8 cellular contexts compared by ENCODE assay signal in genomic region chr1:160522622-160523345, GRCh38. TPM values are rescaled to one million over a fixed set of nuclear protein-coding genes. Genes with fewer than 3 reads are reported as not detected.
DNase-seq lines count a peak whose midpoint lies in the region; ATAC-seq and TF ChIP-seq lines count a peak whose summit lies in the region.

Gene SLAMF6 (minus strand): TSS chr1:160523255. CDS start chr1:160523192, 63 bp downstream.

- H3K23ac ChIP-seq in H9 (ENCODE audit: insufficient read length, low read depth, low read length) = no peak within 1 kb of the TSS

- H3K18ac ChIP-seq in H9 (ENCODE audit: insufficient read length, low read depth, low read length) = no peak within 1 kb of the TSS

- no peak within 1 kb of the TSS for H3K27ac Mint-ChIP-seq in H9

- H3K23me2 ChIP-seq in H9 (ENCODE audit: insufficient read length, low read depth, low read length, poor library complexity, severe bottlenecking) = no peaks in the 10 kb centered on the region

- H3K27me3 ChIP-seq in Loucy (ENCODE audit: insufficient read depth, low read length, poor library complexity, severe bottlenecking) = no peaks in the 10 kb centered on the region
- no peaks in the 10 kb centered on the region; the same call in 1 of the 2 replicates for H3K27me3 ChIP-seq in PC-3 (ENCODE audit: low read length)
- no peaks in the 10 kb centered on the region for H3K27me3 ChIP-seq in H9 (ENCODE audit: insufficient read depth, low read length)

- H4K8ac ChIP-seq in H9 (replicated peaks; ENCODE audit: insufficient read length, low read depth, low read length) = no peak within 1 kb of the TSS

- DNase-seq in activated T-helper 1 cell treated with anti-CD3 and anti-CD28 coated beads, Interleukin-2, amount 50 U/mL, for 16 hours (ENCODE audit: low read depth in 1 of 2, low spot score in 1 of 2) = peak; percentile 13 to 16
- peak; percentile 26 to 32 for DNase-seq in stimulated activated CD4-positive, alpha-beta T cell treated with anti-CD3 and anti-CD28 coated beads, Interleukin-4, amount 100 ng/mL, for 4 hours
- no peak for DNase-seq in PC-3
- no peak for DNase-seq in iPS-NIHi11 (ENCODE audit: low spot score)
- DNase-seq in HuH-7 (ENCODE audit: low spot score) = no peak
- DNase-seq in H9 = no peak

- peaks cover 25 to 29% of the 10 kb centered on the region in 2 experiments for H3K4me1 Mint-ChIP-seq in H9

- H2BK12ac ChIP-seq in H9 (ENCODE audit: insufficient read length, low read depth, low read length) = no peak within 1 kb of the TSS

- H3K79me1 ChIP-seq in H9 (ENCODE audit: insufficient read depth, low read depth, low read length, poor library complexity, severe bottlenecking) = no peaks in the 10 kb centered on the region

- H3K4me3 Mint-ChIP-seq in H9 = no peak within 1 kb of the TSS

- H3K4me3 ChIP-seq in Loucy (ENCODE audit: low read length, poor library complexity, severe bottlenecking) (peak within 1 kb of the TSS; percentile 44), PC-3 (ENCODE audit: low read length) (no peak within 1 kb of the TSS)

- H3K9me2 ChIP-seq in Loucy (replicated peaks; ENCODE audit: low read depth, low read length) = no peaks in the 10 kb centered on the region
- H3K9me2 ChIP-seq in PC-3 (replicated peaks; ENCODE audit: low read length) = no peaks in the 10 kb centered on the region

- ATAC-seq in GM19043 (IDR thresholded peaks at IDR 0.05; ENCODE audit: low read depth, unreplicated experiment) (peak; percentile 56), PC-3 (no peak)

- no peak within 1 kb of the TSS for H2BK20ac ChIP-seq in H9 (ENCODE audit: low read depth, low read length, poor library complexity, severe bottlenecking)

- H2AFZ ChIP-seq in Loucy (ENCODE audit: low read length) = peak within 1 kb of the TSS; percentile 40; the same call in 1 of the 2 replicates
- no peak within 1 kb of the TSS for H2AFZ ChIP-seq in PC-3 (ENCODE audit: low read length)
- no peak within 1 kb of the TSS for H2AFZ ChIP-seq in H9 (ENCODE audit: low read length)

- no peak within 1 kb of the TSS for H2BK120ac ChIP-seq in H9 (ENCODE audit: low read depth, low read length, poor library complexity, severe bottlenecking)

- peaks cover 43% of the 10 kb centered on the region for H3K4me1 ChIP-seq in Loucy (ENCODE audit: insufficient read depth, low read length, poor library complexity, severe bottlenecking)
- H3K4me1 ChIP-seq in PC-3 (ENCODE audit: insufficient read depth, low read length) = no peaks in the 10 kb centered on the region; the same call in 1 of the 2 replicates
- H3K4me1 ChIP-seq in H9 (ENCODE audit: insufficient read depth, low read length) = peaks cover 5% of the 10 kb centered on the region; the same call in 1 of the 2 replicates

- no peak within 1 kb of the TSS for H3K4ac ChIP-seq in H9 (ENCODE audit: low read depth, low read length)

- TF ChIP-seq CTCF in Loucy (conservative IDR thresholded peaks at IDR 0.05; ENCODE audit: low read length) (no peak), PC-3 (conservative IDR thresholded peaks at IDR 0.05; ENCODE audit: low read depth, low read length) (no peak), H9 (conservative IDR thresholded peaks at IDR 0.05) (no peak)

- no peak within 1 kb of the TSS for H4K91ac ChIP-seq in H9 (ENCODE audit: insufficient read length, low read depth, low read length)

- H4K20me1 ChIP-seq in Loucy (ENCODE audit: insufficient read depth, low read length, poor library complexity, severe bottlenecking) (no peaks in the 10 kb centered on the region), PC-3 (ENCODE audit: low read length) (no peaks in the 10 kb centered on the region), H9 (ENCODE audit: control insufficient read depth, insufficient read depth, insufficient read length) (no peaks in the 10 kb centered on the region)

- POLR2A ChIA-PET in PC-3 (lab: Charles Lee; ENCODE audit: unreplicated experiment) = no interaction called here

- no peak within 1 kb of the TSS for H3T11ph ChIP-seq in H9 (ENCODE audit: low read length)

- H3K9ac ChIP-seq in Loucy (ENCODE audit: low read depth, low read length, poor library complexity, severe bottlenecking) = peak within 1 kb of the TSS; percentile 0
- H3K9ac ChIP-seq in PC-3 (ENCODE audit: low read length) = no peak within 1 kb of the TSS
- H3K9ac ChIP-seq in H9 (ENCODE audit: extremely low read depth, insufficient read length, low read length) = no peak within 1 kb of the TSS

- peaks cover 2% of the 10 kb centered on the region; the same call in 1 of the 2 replicates for H3K27me3 Mint-ChIP-seq in H9 (ENCODE audit: low read depth)

- CTCF ChIA-PET in PC-3 (lab: Charles Lee) = no interaction called here

- no peak within 1 kb of the TSS for H4K5ac ChIP-seq in H9 (ENCODE audit: insufficient read length, low read depth, low read length)

- no TSS peak for BruUV-seq in PC-3 (replicated peaks; lab: Mats Ljungman, UMichigan)

- H3K9me3 ChIP-seq in Loucy (ENCODE audit: insufficient read depth, low read depth, low read length) = no peaks in the 10 kb centered on the region; the same call in 1 of the 2 replicates
- no peaks in the 10 kb centered on the region for H3K9me3 ChIP-seq in PC-3 (ENCODE audit: low read length)
- no peaks in the 10 kb centered on the region for H3K9me3 ChIP-seq in H9 (ENCODE audit: control insufficient read depth, low read depth, low read length)

- no peak within 1 kb of the TSS for H3K27ac ChIP-seq in PC-3 (ENCODE audit: low read length)
- H3K27ac ChIP-seq in H9 (ENCODE audit: insufficient read length, low read depth, low read length) = no peak within 1 kb of the TSS

- peak within 1 kb of the TSS; percentile 61 for H3K4me2 ChIP-seq in Loucy (ENCODE audit: low read depth, low read length, poor library complexity, severe bottlenecking)
- no peak within 1 kb of the TSS for H3K4me2 ChIP-seq in PC-3 (ENCODE audit: low read length)
- H3K4me2 ChIP-seq in H9 (ENCODE audit: insufficient read depth, insufficient read length, low read length) = no peak within 1 kb of the TSS

- H3K14ac ChIP-seq in H9 (ENCODE audit: insufficient read depth, low read length) = no peak within 1 kb of the TSS

- intact Hi-C loops in PC-3 (cut with micrococcal nuclease) = no loop called here

- no peak within 1 kb of the TSS for H2AK5ac ChIP-seq in H9 (ENCODE audit: insufficient read length, low read length)

- no peak within 1 kb of the TSS for H2BK15ac ChIP-seq in H9 (ENCODE audit: low read depth, low read length)

- no peak within 1 kb of the TSS for H2BK5ac ChIP-seq in H9 (ENCODE audit: insufficient read length, low read length)

- no peaks in the 10 kb centered on the region for H3K36me3 Mint-ChIP-seq in H9 (ENCODE audit: insufficient read depth in 1 of 3, low read depth in 3 of 3)

- H3K56ac ChIP-seq in H9 (ENCODE audit: insufficient read length, low read depth, low read length) = no peak within 1 kb of the TSS

- no CpG with 5 or more reads among the region's 11 CpGs for WGBS in H9 (ENCODE audit: extremely low coverage, insufficient read length, low lambda C conversion rate)

- peaks cover 16 to 17% of the 10 kb centered on the region in 2 experiments for H3K9me3 Mint-ChIP-seq in H9

- H3K79me2 ChIP-seq in Loucy (ENCODE audit: insufficient read depth, low read length) (no peaks in the 10 kb centered on the region), PC-3 (ENCODE audit: low read length) (no peaks in the 10 kb centered on the region), H9 (ENCODE audit: insufficient read depth, low read length) (no peaks in the 10 kb centered on the region)

- H3F3A ChIP-seq in Loucy (ENCODE audit: low read depth) = peaks cover 6% of the 10 kb centered on the region; the same call in 1 of the 2 replicates
- no peaks in the 10 kb centered on the region for H3F3A ChIP-seq in PC-3 (ENCODE audit: low read length, unreplicated experiment)

- no peaks in the 10 kb centered on the region for H3K36me3 ChIP-seq in Loucy (ENCODE audit: insufficient read depth, low read length)
- no peaks in the 10 kb centered on the region for H3K36me3 ChIP-seq in PC-3 (ENCODE audit: low read depth, low read length)

RNA-seq across cellular contexts. Expression of gene SLAMF6, which starts in this region (rescaled TPM):
- total RNA-seq in PC-3 (2014; rRNA removed) (not detected in 2 replicates), H9 (2021) (not detected in 2 replicates)

Comparison
In these comparisons a context has a peak if more than half of its experiments do, and no peak if none do; other contexts are left out.
1. DNase-seq: peak in activated T-helper 1 cell treated with anti-CD3 and anti-CD28 coated beads, Interleukin-2, amount 50 U/mL, for 16 hours (2 of 2) and stimulated activated CD4-positive, alpha-beta T cell treated with anti-CD3 and anti-CD28 coated beads, Interleukin-4, amount 100 ng/mL, for 4 hours (2 of 2); none in PC-3 (single experiment), iPS-NIHi11 (single experiment), HuH-7 (single experiment) and H9 (single experiment).